In the genomic region with DNA sequence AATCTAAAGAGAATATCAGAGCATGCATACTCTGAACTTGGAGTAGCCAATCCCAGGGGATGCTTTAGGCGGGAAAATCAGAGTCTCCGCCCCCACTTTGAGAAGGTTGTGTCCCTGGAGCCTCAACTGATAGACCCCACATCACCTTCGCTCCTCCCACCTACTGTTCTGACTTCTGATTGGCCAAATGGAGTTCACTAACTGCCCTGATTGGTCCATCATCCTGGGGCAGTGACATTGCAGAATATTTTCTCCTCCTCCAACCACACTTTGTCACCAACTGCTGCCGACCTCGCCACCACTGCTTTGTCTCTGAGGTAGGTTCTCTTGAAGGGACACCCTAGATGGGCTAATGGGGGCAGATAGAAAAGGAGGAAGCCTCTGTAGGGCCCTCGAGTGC, we compare ENCODE assay signal across 1 cellular context.
TF ChIP-seq lines count a peak whose summit lies in the region.

No MANE protein-coding gene starts in this region.

TF ChIP-seq in K562, 482 proteins besides CTCF, POLR2A, EP300 and RAD21 (continued from another document):
- TF ChIP-seq, protein P1, sequence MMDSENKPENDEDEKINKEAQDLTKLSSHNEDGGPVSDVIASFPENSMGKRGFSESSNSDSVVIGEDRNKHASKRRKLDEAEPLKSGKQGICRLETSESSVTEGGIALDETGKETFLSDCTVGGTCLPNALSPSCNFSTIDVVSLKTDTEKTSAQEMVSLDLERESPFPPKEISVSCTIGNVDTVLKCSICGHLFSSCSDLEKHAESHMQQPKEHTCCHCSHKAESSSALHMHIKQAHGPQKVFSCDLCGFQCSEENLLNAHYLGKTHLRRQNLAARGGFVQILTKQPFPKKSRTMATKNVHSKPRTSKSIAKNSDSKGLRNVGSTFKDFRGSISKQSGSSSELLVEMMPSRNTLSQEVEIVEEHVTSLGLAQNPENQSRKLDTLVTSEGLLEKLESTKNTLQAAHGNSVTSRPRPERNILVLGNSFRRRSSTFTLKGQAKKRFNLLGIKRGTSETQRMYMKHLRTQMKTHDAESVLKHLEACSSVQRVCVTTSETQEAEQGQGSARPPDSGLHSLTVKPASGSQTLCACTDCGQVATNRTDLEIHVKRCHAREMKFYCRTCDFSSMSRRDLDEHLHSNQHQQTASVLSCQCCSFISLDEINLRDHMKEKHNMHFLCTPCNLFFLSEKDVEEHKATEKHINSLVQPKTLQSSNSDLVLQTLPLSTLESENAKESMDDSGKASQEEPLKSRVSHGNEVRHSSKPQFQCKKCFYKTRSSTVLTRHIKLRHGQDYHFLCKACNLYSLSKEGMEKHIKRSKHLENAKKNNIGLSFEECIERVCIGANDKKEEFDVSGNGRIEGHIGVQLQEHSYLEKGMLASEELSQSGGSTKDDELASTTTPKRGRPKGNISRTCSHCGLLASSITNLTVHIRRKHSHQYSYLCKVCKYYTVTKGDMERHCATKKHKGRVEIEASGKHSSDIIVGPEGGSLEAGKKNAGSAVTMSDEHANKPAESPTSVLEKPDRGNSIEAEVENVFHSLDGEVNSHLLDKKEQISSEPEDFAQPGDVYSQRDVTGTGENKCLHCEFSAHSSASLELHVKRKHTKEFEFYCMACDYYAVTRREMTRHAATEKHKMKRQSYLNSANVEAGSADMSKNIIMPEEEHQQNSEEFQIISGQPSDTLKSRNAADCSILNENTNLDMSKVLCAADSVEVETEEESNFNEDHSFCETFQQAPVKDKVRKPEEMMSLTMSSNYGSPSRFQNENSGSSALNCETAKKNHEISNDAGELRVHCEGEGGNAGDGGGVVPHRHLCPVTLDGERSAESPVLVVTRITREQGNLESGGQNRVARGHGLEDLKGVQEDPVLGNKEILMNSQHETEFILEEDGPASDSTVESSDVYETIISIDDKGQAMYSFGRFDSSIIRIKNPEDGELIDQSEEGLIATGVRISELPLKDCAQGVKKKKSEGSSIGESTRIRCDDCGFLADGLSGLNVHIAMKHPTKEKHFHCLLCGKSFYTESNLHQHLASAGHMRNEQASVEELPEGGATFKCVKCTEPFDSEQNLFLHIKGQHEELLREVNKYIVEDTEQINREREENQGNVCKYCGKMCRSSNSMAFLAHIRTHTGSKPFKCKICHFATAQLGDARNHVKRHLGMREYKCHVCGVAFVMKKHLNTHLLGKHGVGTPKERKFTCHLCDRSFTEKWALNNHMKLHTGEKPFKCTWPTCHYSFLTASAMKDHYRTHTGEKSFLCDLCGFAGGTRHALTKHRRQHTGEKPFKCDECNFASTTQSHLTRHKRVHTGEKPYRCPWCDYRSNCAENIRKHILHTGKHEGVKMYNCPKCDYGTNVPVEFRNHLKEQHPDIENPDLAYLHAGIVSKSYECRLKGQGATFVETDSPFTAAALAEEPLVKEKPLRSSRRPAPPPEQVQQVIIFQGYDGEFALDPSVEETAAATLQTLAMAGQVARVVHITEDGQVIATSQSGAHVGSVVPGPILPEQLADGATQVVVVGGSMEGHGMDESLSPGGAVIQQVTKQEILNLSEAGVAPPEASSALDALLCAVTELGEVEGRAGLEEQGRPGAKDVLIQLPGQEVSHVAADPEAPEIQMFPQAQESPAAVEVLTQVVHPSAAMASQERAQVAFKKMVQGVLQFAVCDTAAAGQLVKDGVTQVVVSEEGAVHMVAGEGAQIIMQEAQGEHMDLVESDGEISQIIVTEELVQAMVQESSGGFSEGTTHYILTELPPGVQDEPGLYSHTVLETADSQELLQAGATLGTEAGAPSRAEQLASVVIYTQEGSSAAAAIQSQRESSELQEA (IDR thresholded peaks at IDR 0.05; ENCODE audit: low read depth) = no peak
- TF ChIP-seq SNIP1 (IDR thresholded peaks at IDR 0.05; ENCODE audit: low read depth) = no peak
- no peak for TF ChIP-seq CEBPG (CRISPR knock-in tag; IDR thresholded peaks at IDR 0.05)
- TF ChIP-seq CEBPG (tag; conservative IDR thresholded peaks at IDR 0.05 in 1 of 2, IDR thresholded peaks at IDR 0.05 in 1 of 2) = no peak
- TF ChIP-seq C11orf30 (IDR thresholded peaks at IDR 0.05; ENCODE audit: low read depth) = peak; percentile 38; the same call in 1 of the 2 replicates
- TF ChIP-seq SMARCC2 (IDR thresholded peaks at IDR 0.05; ENCODE audit: low read depth) = no peak
- TF ChIP-seq MAFK (IDR thresholded peaks at IDR 0.05; ENCODE audit: low read length) = 0 out of 2 replicates have a peak, but pooled peaks have one; percentile 5
- peak; percentile 78 for TF ChIP-seq NFYB (IDR thresholded peaks at IDR 0.05; ENCODE audit: extremely low read depth, insufficient read length)
- peak; percentile 18 for TF ChIP-seq RBM25 (IDR thresholded peaks at IDR 0.05; ENCODE audit: low read depth, low read length, severe bottlenecking)
- no peak for TF ChIP-seq GTF2E2 (tag; IDR thresholded peaks at IDR 0.05)
- no peak for TF ChIP-seq ZKSCAN1 (IDR thresholded peaks at IDR 0.05; ENCODE audit: low read depth, low read length)
- TF ChIP-seq BRF1 (IDR thresholded peaks at IDR 0.05; ENCODE audit: borderline replicate concordance, extremely low read depth, insufficient read length) = no peak
- TF ChIP-seq NFE2 (IDR thresholded peaks at IDR 0.05; ENCODE audit: low read depth) = peak; percentile 75
- TF ChIP-seq TBP (optimal IDR thresholded peaks at IDR 0.05; ENCODE audit: low read depth, low read length) = no peak
- TF ChIP-seq ASH1L (IDR thresholded peaks at IDR 0.05; ENCODE audit: borderline replicate concordance, low read depth, partially characterized antibody) = no peak
- no peak for TF ChIP-seq LEF1 (IDR thresholded peaks at IDR 0.05)
- no peak for TF ChIP-seq PHF21A (IDR thresholded peaks at IDR 0.05; ENCODE audit: borderline replicate concordance, low read depth)
- TF ChIP-seq DMBX1 (CRISPR knock-in tag; IDR thresholded peaks at IDR 0.05; ENCODE audit: borderline replicate concordance) = no peak
- TF ChIP-seq ZNF445 (CRISPR knock-in tag; IDR thresholded peaks at IDR 0.05; ENCODE audit: low read depth) = no peak
- no peak for TF ChIP-seq ZNF24 (IDR thresholded peaks at IDR 0.05)
- TF ChIP-seq ZNF165 (CRISPR knock-in tag; IDR thresholded peaks at IDR 0.05; ENCODE audit: borderline replicate concordance) = no peak
- TF ChIP-seq ZNF717 (CRISPR knock-in tag; IDR thresholded peaks at IDR 0.05) = no peak
- TF ChIP-seq, protein P2, sequence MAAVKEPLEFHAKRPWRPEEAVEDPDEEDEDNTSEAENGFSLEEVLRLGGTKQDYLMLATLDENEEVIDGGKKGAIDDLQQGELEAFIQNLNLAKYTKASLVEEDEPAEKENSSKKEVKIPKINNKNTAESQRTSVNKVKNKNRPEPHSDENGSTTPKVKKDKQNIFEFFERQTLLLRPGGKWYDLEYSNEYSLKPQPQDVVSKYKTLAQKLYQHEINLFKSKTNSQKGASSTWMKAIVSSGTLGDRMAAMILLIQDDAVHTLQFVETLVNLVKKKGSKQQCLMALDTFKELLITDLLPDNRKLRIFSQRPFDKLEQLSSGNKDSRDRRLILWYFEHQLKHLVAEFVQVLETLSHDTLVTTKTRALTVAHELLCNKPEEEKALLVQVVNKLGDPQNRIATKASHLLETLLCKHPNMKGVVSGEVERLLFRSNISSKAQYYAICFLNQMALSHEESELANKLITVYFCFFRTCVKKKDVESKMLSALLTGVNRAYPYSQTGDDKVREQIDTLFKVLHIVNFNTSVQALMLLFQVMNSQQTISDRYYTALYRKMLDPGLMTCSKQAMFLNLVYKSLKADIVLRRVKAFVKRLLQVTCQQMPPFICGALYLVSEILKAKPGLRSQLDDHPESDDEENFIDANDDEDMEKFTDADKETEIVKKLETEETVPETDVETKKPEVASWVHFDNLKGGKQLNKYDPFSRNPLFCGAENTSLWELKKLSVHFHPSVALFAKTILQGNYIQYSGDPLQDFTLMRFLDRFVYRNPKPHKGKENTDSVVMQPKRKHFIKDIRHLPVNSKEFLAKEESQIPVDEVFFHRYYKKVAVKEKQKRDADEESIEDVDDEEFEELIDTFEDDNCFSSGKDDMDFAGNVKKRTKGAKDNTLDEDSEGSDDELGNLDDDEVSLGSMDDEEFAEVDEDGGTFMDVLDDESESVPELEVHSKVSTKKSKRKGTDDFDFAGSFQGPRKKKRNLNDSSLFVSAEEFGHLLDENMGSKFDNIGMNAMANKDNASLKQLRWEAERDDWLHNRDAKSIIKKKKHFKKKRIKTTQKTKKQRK (IDR thresholded peaks at IDR 0.05; ENCODE audit: borderline replicate concordance, low read depth, low read length) = no peak
- TF ChIP-seq CBX3 (IDR thresholded peaks at IDR 0.05; ENCODE audit: borderline replicate concordance in 1 of 2, low read length in 2 of 2) = no peak
- TF ChIP-seq BRD9 (IDR thresholded peaks at IDR 0.05; ENCODE audit: low read depth, partially characterized antibody) = no peak
- no peak for TF ChIP-seq KAT7 (CRISPR knock-in tag; IDR thresholded peaks at IDR 0.05; ENCODE audit: borderline replicate concordance)
